In genomic region chr1:222741630-222742457, GRCh38 we compare ENCODE assay signal across 2 cellular contexts.
TF ChIP-seq lines count a peak whose summit lies in the region.
"Not testable (repeated sequence)": the region's sequence is repeated elsewhere in the genome, so short reads cannot be mapped to it uniquely, and the experiment has no call there.

No MANE protein-coding gene starts in this region.

TF ChIP-seq in HEK293, 187 proteins besides CTCF, POLR2A, EP300 and RAD21:
- TF ChIP-seq ZNF366 (tag by site-specific recombination; conservative IDR thresholded peaks at IDR 0.05): peak; percentile 71

TF ChIP-seq in K562, 482 proteins besides CTCF, POLR2A, EP300 and RAD21:
- peak; percentile 94 for TF ChIP-seq ZNF512 (tag; IDR thresholded peaks at IDR 0.05)
- not testable (repeated sequence) for TF ChIP-seq CEBPG (CRISPR knock-in tag; IDR thresholded peaks at IDR 0.05)
- peak; percentile 30 to 81; a peak in 2 of 4 replicates for TF ChIP-seq CEBPG (tag; conservative IDR thresholded peaks at IDR 0.05 in 1 of 2, IDR thresholded peaks at IDR 0.05 in 1 of 2)
- peak; percentile 76 for TF ChIP-seq CEBPB (tag; IDR thresholded peaks at IDR 0.05)
